29 cellular contexts compared by ENCODE assay signal in the genomic region with DNA sequence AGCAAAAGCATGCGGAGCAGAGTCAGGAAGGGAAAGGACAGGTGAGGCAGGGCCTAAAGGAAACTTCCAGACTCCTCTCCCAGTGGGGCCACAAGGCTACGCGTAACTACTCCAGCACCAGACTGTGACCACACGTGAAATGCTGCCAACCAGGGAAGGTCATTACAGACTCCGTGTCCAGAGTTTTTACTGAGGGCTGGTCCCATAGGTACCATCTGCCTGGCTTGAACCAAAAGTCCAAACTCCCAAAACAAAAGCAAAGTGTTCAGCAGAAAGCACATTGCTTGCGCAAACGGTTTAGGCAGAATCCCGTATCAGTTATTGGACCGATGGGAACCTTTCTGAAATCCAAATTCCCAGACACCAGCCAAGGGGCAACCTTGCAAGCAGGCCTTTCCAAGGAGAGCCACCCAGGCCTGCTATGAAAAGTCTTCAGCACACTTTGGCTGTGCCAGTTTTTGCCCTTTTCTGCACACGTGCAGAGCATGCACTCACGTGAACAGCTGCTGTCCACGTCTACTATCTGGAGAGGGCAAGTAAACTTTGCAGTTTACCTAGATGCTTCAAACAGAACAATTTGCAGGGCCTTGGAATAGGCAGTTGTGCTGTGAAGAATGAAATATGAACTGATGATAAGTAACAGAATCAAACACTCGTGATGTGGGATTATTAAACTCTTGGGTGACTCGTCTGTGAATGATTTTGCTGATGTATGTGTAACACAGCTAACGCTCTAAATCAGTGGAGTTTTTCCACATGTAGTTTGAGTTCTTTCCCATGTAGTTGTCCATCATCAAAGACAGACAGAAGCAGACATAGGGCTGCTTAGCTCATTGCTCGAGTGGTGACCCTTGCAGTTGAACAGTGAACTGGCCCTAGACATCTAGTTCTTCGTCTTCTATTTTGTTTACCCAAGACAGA. TPM values are rescaled to one million over a fixed set of nuclear protein-coding genes. Genes with fewer than 3 reads are reported as not detected.
A peak's percentile ranks its signal among the peaks of the same experiment; 100 is the strongest.
DNase-seq lines count a peak whose midpoint lies in the region; ATAC-seq and TF ChIP-seq lines count a peak whose summit lies in the region.
"Had no signal": no experiment of that assay in that cellular context is flagged by ENCODE, and none has a peak within 500 bp of the region (broad histone marks: within the 10 kb centered on the region; RNA-seq: fewer than 3 reads in every experiment).

No MANE protein-coding gene starts in this region.

- no peak overlapping the region for H3K27ac ChIP-seq in CD4-positive, alpha-beta memory T cell (ENCODE audit: low read depth, low read length)
- peak overlapping the region; percentile 49 for H3K27ac ChIP-seq in osteoblast (ENCODE audit: low read depth, low read length)
- H3K27ac ChIP-seq: cardiac muscle cell, lower lobe of right lung, vagina, WERI-Rb-1 had no signal

- no peak for TF ChIP-seq CTCF in fibroblast of pulmonary artery (IDR thresholded peaks at IDR 0.05; ENCODE audit: low read length, missing control alignments)
- no peak for TF ChIP-seq CTCF in osteoblast (IDR thresholded peaks at IDR 0.05; ENCODE audit: extremely low read depth, low read depth, low read length)

- intact Hi-C loops in CD4-positive, alpha-beta memory T cell (cut with micrococcal nuclease) = no loop called here

- ATAC-seq in GM18867 (IDR thresholded peaks at IDR 0.05; ENCODE audit: unreplicated experiment) (no peak), HG03354 (IDR thresholded peaks at IDR 0.05; ENCODE audit: poor library complexity, severe bottlenecking, unreplicated experiment) (no peak)
- ATAC-seq: gastroesophageal sphincter; lower lobe of right lung; SK-N-SH treated with all-trans-retinoic acid at 6 μM for 48 hours; stimulated activated memory B cell treated with anti-CD40 and anti-IgM and Interleukin-4, amounts not matched to agents 10 μg/mL and 1 μg/mL and 100 μg/mL, for 72 hours had no signal

- H3K79me2 ChIP-seq in osteoblast (ENCODE audit: insufficient read depth, low read length) = peaks cover 66% of the 10 kb centered on the region

- peaks cover 51% of the 10 kb centered on the region for H3K36me3 ChIP-seq in CD4-positive, alpha-beta memory T cell (ENCODE audit: insufficient read depth, low read length)
- H3K36me3 ChIP-seq in osteoblast (ENCODE audit: insufficient read depth, low read length) = peaks cover 63% of the 10 kb centered on the region
- H3K36me3 ChIP-seq: WERI-Rb-1 had no signal

- no peaks in the 10 kb centered on the region for H3K9me3 ChIP-seq in CD4-positive, alpha-beta memory T cell (ENCODE audit: control insufficient read depth in 1 of 2, low read length in 2 of 2)
- H3K9me3 ChIP-seq in osteoblast (ENCODE audit: low read depth, low read length) = no peaks in the 10 kb centered on the region
- H3K9me3 ChIP-seq: gastroesophageal sphincter, lower lobe of right lung, vagina had no signal

- H3K4me1 Mint-ChIP-seq in CD4-positive, alpha-beta memory T cell = peaks cover 52 to 80% (median 71%) of the 10 kb centered on the region in 4 donors
- H3K4me1 Mint-ChIP-seq: H9 had no signal

- H3K36me3 Mint-ChIP-seq in CD4-positive, alpha-beta memory T cell = peaks cover 59 to 60% of the 10 kb centered on the region in 2 donors

- H3K9me3 Mint-ChIP-seq in CD4-positive, alpha-beta memory T cell = no peaks in the 10 kb centered on the region
- H3K9me3 Mint-ChIP-seq: H9; stimulated activated memory B cell treated with anti-CD40 and anti-IgM and Interleukin-4, amounts not matched to agents 10 μg/mL and 1 μg/mL and 100 μg/mL, for 72 hours had no signal

- DNase-seq in CD4-positive, alpha-beta memory T cell = no peak
- DNase-seq in LHCN-M2 (ENCODE audit: low read depth) (peak; percentile 42), fibroblast of pulmonary artery (ENCODE audit: low read depth) (peak; percentile 34), osteoblast (ENCODE audit: insufficient read length, low spot score, missing footprints) (no peak)
- DNase-seq in activated CD8-positive, alpha-beta memory T cell treated with anti-CD3 and anti-CD28 coated beads, Interleukin-2, amount 50 U/mL, for 4 hours = no peak
- DNase-seq: activated CD4-positive, alpha-beta T cell treated with anti-CD3 and anti-CD28 coated beads, Interleukin-2, amount 50 U/mL, for 4 hours; activated gamma-delta T cell treated with Interleukin-2 at 50 U/mL for 16 hours; activated T-cell treated with anti-CD3 and anti-CD28 coated beads for 4 hours; AML-193; amygdala; COR-L47; dermis blood vessel endothelial cell; DMS79 treated with DMSO at 0.1 percent for 48 hours; H9; islet precursor cell; lower lobe of right lung; NCI-H1436 treated with DMSO at 0.1 percent for 48 hours; NCI-H2171 treated with DMSO at 0.1 percent for 48 hours; NCI-H526 treated with DMSO at 0.1 percent for 48 hours; nucleus accumbens; WERI-Rb-1 had no signal

- H3K27me3 Mint-ChIP-seq in CD4-positive, alpha-beta memory T cell = no peaks in the 10 kb centered on the region
- H3K27me3 Mint-ChIP-seq: stimulated activated memory B cell treated with anti-CD40 and anti-IgM and Interleukin-4, amounts not matched to agents 10 μg/mL and 1 μg/mL and 100 μg/mL, for 72 hours had no signal

- H3K4me2 ChIP-seq in osteoblast (ENCODE audit: insufficient read depth, low read length) = no peak overlapping the region
- H3K4me2 ChIP-seq: smooth muscle cell had no signal

- peak overlapping the region in 3 of 8 donors; percentile 17 to 78 (median 76) for H3K4me3 Mint-ChIP-seq in CD4-positive, alpha-beta memory T cell
- H3K4me3 Mint-ChIP-seq: H9; stimulated activated memory B cell treated with anti-CD40 and anti-IgM and Interleukin-4, amounts not matched to agents 10 μg/mL and 1 μg/mL and 100 μg/mL, for 72 hours had no signal

- peaks cover 70% of the 10 kb centered on the region for H3K4me1 ChIP-seq in CD4-positive, alpha-beta memory T cell (ENCODE audit: insufficient read depth, low read length)
- H3K4me1 ChIP-seq in osteoblast (ENCODE audit: insufficient read depth, low read length) = no peaks in the 10 kb centered on the region
- H3K4me1 ChIP-seq: vagina had no signal

- CTCF ChIA-PET in CD4-positive, alpha-beta memory T cell (lab: Charles Lee; ENCODE audit: partially characterized antibody) = interaction anchor here (1.3 to 3.9 kb wide), 3 partner anchors 8 to 210 kb away, joined by 4 to 32 read pairs (median 10); no protein-coding TSS in a partner anchor

- H3K27me3 ChIP-seq in CD4-positive, alpha-beta memory T cell (ENCODE audit: insufficient read depth, low read length) = no peaks in the 10 kb centered on the region
- H3K27me3 ChIP-seq in osteoblast (ENCODE audit: insufficient read depth, low read length) = no peaks in the 10 kb centered on the region
- H3K27me3 ChIP-seq: cardiac muscle cell, gastroesophageal sphincter, vagina had no signal

- no peak overlapping the region for H2AFZ ChIP-seq in osteoblast (ENCODE audit: low read length)

- H3K4me3 ChIP-seq in CD4-positive, alpha-beta memory T cell (ENCODE audit: low read length in 2 of 2) = no peak overlapping the region
- H3K4me3 ChIP-seq in fibroblast of pulmonary artery (replicated peaks; ENCODE audit: low read depth, low read length) (no peak overlapping the region), osteoblast (ENCODE audit: insufficient read depth, low read length) (no peak overlapping the region)
- H3K4me3 ChIP-seq: cardiac muscle cell, gastroesophageal sphincter, lower lobe of right lung, smooth muscle cell, vagina had no signal

- H4K20me1 ChIP-seq in osteoblast (ENCODE audit: insufficient read depth, low read length) = no peaks in the 10 kb centered on the region

- H3K27ac Mint-ChIP-seq in CD4-positive, alpha-beta memory T cell = peak overlapping the region; percentile 78 to 98 (median 95)
- H3K27ac Mint-ChIP-seq: stimulated activated memory B cell treated with anti-CD40 and anti-IgM and Interleukin-4, amounts not matched to agents 10 μg/mL and 1 μg/mL and 100 μg/mL, for 72 hours had no signal

- POLR2A ChIA-PET in CD4-positive, alpha-beta memory T cell (lab: Charles Lee; ENCODE audit: partially characterized antibody) = interaction anchor here (0.6 to 3.1 kb wide), 2 partner anchors 8 to 12 kb away, joined by 3 to 23 read pairs; no protein-coding TSS in a partner anchor

RNA-seq across cellular contexts. Expression of a gene that starts 58.1 kb away (rescaled TPM):
- total RNA-seq in CD4-positive, alpha-beta memory T cell = under 1 TPM; 0.32 to 0.89 TPM
- polyA plus RNA-seq in CD4-positive, alpha-beta memory T cell = 1 to 10 TPM; 1.0 to 2.5 TPM
- total RNA-seq in LHCN-M2 (2014; rRNA removed) (2.6 and 3.0 TPM in 2 replicates), osteoblast (40.2 and 122 TPM in 2 replicates)
- polyA plus RNA-seq in LHCN-M2 (2012) = 4.6 TPM

Comparison
In these comparisons a context has a peak if more than half of its experiments do, and no peak if none do; other contexts are left out.
1. DNase-seq: peak in LHCN-M2 (single experiment) and fibroblast of pulmonary artery (single experiment); none in CD4-positive, alpha-beta memory T cell (0 of 5), osteoblast (single experiment) and activated CD8-positive, alpha-beta memory T cell treated with anti-CD3 and anti-CD28 coated beads, Interleukin-2, amount 50 U/mL, for 4 hours (single experiment).
2. RNA of a gene that starts 58.1 kb away (total RNA-seq): 40.2 to 122 TPM in osteoblast; 2.6 to 3.0 TPM in LHCN-M2 and 0.32 to 0.89 TPM in CD4-positive, alpha-beta memory T cell; every median in the first group is over 10 times any median in the second.